ENCODE assay signal across 8 cellular contexts in the genomic region with DNA sequence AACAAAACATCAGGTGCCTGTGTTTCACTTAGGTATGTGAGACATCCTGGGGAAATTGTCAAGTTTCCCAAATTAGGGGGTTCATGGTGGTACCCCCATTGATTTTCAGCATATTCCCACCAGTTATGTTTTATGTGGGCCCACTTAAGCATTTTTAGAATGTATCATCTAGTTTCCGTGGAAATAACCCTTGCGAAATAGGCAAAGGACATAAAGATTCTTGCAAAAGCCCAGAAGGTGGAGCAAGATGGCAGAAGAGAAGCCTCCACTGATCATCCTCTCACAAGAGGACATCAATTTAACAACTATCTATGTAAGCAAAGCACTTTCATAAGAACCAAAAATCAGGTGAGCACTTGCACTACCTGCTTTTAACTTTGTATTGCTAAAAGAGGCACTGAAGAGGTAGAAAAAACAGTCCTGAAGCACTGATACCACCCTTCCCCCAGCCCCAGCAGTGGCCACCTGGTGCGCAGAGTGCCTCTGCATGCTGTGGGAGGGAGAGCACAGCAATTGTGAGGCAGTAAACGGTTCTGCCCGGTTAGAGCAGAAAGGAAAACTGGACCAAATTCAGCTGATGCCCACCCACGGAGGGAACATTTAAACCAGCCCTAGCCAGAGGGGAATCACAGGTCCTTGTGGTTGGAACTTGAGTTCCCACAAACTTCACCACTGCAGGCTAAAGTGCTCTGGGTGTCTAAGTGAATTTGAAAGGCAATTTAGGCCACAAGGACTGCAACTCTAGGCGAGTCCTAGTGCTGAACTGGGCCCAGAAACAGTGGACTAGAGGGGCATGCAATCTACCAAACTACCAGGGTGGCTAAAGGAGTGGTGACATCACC. TPM values are rescaled to one million over a fixed set of nuclear protein-coding genes. Genes with fewer than 3 reads are reported as not detected.
DNase-seq lines count a peak whose midpoint lies in the region; ATAC-seq and TF ChIP-seq lines count a peak whose summit lies in the region.

No MANE protein-coding gene starts in this region.

- H3K36me3 ChIP-seq in OCI-LY7 (ENCODE audit: insufficient read depth, low read length): peaks cover 43% of the 10 kb centered on the region

- TF ChIP-seq CTCF in AG10803 (conservative IDR thresholded peaks at IDR 0.05; ENCODE audit: low read length) (no peak), OCI-LY7 (conservative IDR thresholded peaks at IDR 0.05; ENCODE audit: low read length) (peak; percentile 67)

- peaks cover 9% of the 10 kb centered on the region; the same call in 1 of the 2 replicates for H3K9me3 ChIP-seq in OCI-LY7 (ENCODE audit: low read length)

- ATAC-seq in GM18868 (IDR thresholded peaks at IDR 0.05; ENCODE audit: unreplicated experiment): peak; percentile 40
- peak; percentile 46 for ATAC-seq in HG02884 (IDR thresholded peaks at IDR 0.05; ENCODE audit: unreplicated experiment)

- H3K79me2 ChIP-seq in OCI-LY7 (ENCODE audit: insufficient read depth, low read depth, low read length): peaks cover 84% of the 10 kb centered on the region

- H3K9me2 ChIP-seq in OCI-LY7 (ENCODE audit: insufficient read depth, low read length): no peaks in the 10 kb centered on the region

- peaks cover 5% of the 10 kb centered on the region; the same call in 1 of the 2 replicates for H4K20me1 ChIP-seq in OCI-LY7 (ENCODE audit: insufficient read depth, low read length)

- CTCF ChIA-PET in OCI-LY7 (lab: Charles Lee; ENCODE audit: unreplicated experiment): no interaction called here

- no TSS peak for BruUV-seq in OCI-LY7 (replicated peaks; lab: Mats Ljungman, UMichigan)

- intact Hi-C loops in OCI-LY7 (cut with micrococcal nuclease; ENCODE audit: unreplicated experiment): loop anchor here (1.0 to 5.0 kb wide), 4 partner anchors 15 to 304 kb away; a partner anchor contains a TSS

- H3K4me3 ChIP-seq in AG10803 (ENCODE audit: low read length) (no peak overlapping the region), OCI-LY7 (ENCODE audit: low read depth, low read length, poor library complexity, severe bottlenecking) (peak overlapping the region; percentile 26)

- H3K4me2 ChIP-seq in OCI-LY7 (ENCODE audit: low read length): peak overlapping the region; percentile 69

- H3K27ac ChIP-seq in OCI-LY7 (ENCODE audit: low read depth, low read length, poor library complexity, severe bottlenecking): peak overlapping the region; percentile 54

- peaks cover 52% of the 10 kb centered on the region for H3K4me1 ChIP-seq in OCI-LY7 (ENCODE audit: insufficient read depth, low read length, poor library complexity, severe bottlenecking)

- DNase-seq in AG10803 (ENCODE audit: low read depth) (peak; percentile 31), OCI-LY7 (ENCODE audit: low spot score) (peak; percentile 61), DMS153 treated with DMSO at 0.1 percent for 48 hours (lab: John Stamatoyannopoulos, UW; ENCODE audit: unreplicated experiment) (no peak), occipital lobe (lab: John Stamatoyannopoulos, UW) (no peak), LoVo (ENCODE audit: low spot score) (no peak), A172 (ENCODE audit: low spot score) (no peak)

- POLR2A ChIA-PET in OCI-LY7 (lab: Charles Lee): interaction anchor here (0.5 to 4.9 kb wide), 7 partner anchors 10 to 43 kb away, joined by 3 to 30 read pairs (median 6); a partner anchor contains a TSS

- H2AFZ ChIP-seq in OCI-LY7 (ENCODE audit: low read length): no peak overlapping the region

RNA-seq across cellular contexts. Expression of a gene that starts 23.2 kb away (rescaled TPM):
- total RNA-seq in OCI-LY7 (2014; rRNA removed; shearing (Covaris generic)): 188 and 262 TPM in 2 replicates
- 103 and 104 TPM in 2 replicates for total RNA-seq in OCI-LY7 (2022)
- total RNA-seq in occipital lobe: not detected
- 3.9 and 6.9 TPM in 2 replicates for total RNA-seq in A172 (2014; rRNA removed; shearing (Covaris generic))

Comparison
In these comparisons a context has a peak if more than half of its experiments do, and no peak if none do; other contexts are left out.
1. DNase-seq: peak in AG10803 (single experiment) and OCI-LY7 (single experiment); none in DMS153 treated with DMSO at 0.1 percent for 48 hours (single experiment), occipital lobe (single experiment), LoVo (single experiment) and A172 (single experiment).
2. RNA of a gene that starts 23.2 kb away (total RNA-seq): 103 to 262 TPM in OCI-LY7; 3.9 to 6.9 TPM in A172 and not detected in occipital lobe (single experiment); every median in the first group is over 10 times any median in the second.